Comparison of ENCODE assay signal across 10 cellular contexts in genomic region chr12:10701226-10701681, GRCh38. TPM values are rescaled to one million over a fixed set of nuclear protein-coding genes. Genes with fewer than 3 reads are reported as not detected.
DNase-seq lines count a peak whose midpoint lies in the region; ATAC-seq and TF ChIP-seq lines count a peak whose summit lies in the region.
"Had no signal": no experiment of that assay in that cellular context is flagged by ENCODE, and none has a peak within 500 bp of the region (broad histone marks: within the 10 kb centered on the region; RNA-seq: fewer than 3 reads in every experiment).

No MANE protein-coding gene starts in this region.

- H3K9me3 Mint-ChIP-seq in HFFc6 = no peaks in the 10 kb centered on the region
- H3K9me3 Mint-ChIP-seq in natural killer cell treated with Interleukin-12 subunit alpha and Interleukin-12 subunit beta and Interleukin-15 and Interleukin-18, amount 100 ng/mL, for 72 hours = no peaks in the 10 kb centered on the region
- H3K9me3 Mint-ChIP-seq: IgD-negative memory B cell, neural crest cell had no signal

- POLR2A ChIA-PET in GM10248 (lab: Yijun Ruan, JAX) = no interaction called here

- H2BK120ac ChIP-seq in neuronal stem cell (ENCODE audit: low read depth, low read length) = no peak overlapping the region

- H3K27me3 Mint-ChIP-seq in HFFc6 (ENCODE audit: insufficient read depth) = peaks cover 4% of the 10 kb centered on the region
- H3K27me3 Mint-ChIP-seq in natural killer cell treated with Interleukin-12 subunit alpha and Interleukin-12 subunit beta and Interleukin-15 and Interleukin-18, amount 100 ng/mL, for 72 hours = peaks cover 0 to 5% of the 10 kb centered on the region in 2 donors
- H3K27me3 Mint-ChIP-seq: IgD-negative memory B cell had no signal

- H3K9ac ChIP-seq in neuronal stem cell (ENCODE audit: low read depth, low read length, poor library complexity) = no peak overlapping the region

- H2BK15ac ChIP-seq in neuronal stem cell (ENCODE audit: low read length) = no peak overlapping the region

- H3K27ac Mint-ChIP-seq in HFFc6 = peak overlapping the region; percentile 78
- peak overlapping the region in 1 of 2 donors; percentile 5 for H3K27ac Mint-ChIP-seq in natural killer cell treated with Interleukin-12 subunit alpha and Interleukin-12 subunit beta and Interleukin-15 and Interleukin-18, amount 100 ng/mL, for 72 hours
- H3K27ac Mint-ChIP-seq: IgD-negative memory B cell had no signal

- H2BK12ac ChIP-seq in neuronal stem cell (ENCODE audit: low read length) = no peak overlapping the region

- peak in 1 of 2 donors; percentile 51 for ATAC-seq in natural killer cell treated with Interleukin-12 subunit alpha and Interleukin-12 subunit beta and Interleukin-15 and Interleukin-18, amount 100 ng/mL, for 72 hours

- H3K4ac ChIP-seq in neuronal stem cell (ENCODE audit: low read length) = no peak overlapping the region

- H3K4me2 ChIP-seq in neuronal stem cell (ENCODE audit: insufficient read depth, low read length, poor library complexity, severe bottlenecking) = no peak overlapping the region

- no peak overlapping the region for H3K23ac ChIP-seq in neuronal stem cell (ENCODE audit: low read depth, low read length, poor library complexity)

- H3K36me3 Mint-ChIP-seq in HFFc6 (ENCODE audit: low read depth) = peaks cover 38% of the 10 kb centered on the region
- peaks cover 25% of the 10 kb centered on the region for H3K36me3 Mint-ChIP-seq in natural killer cell treated with Interleukin-12 subunit alpha and Interleukin-12 subunit beta and Interleukin-15 and Interleukin-18, amount 100 ng/mL, for 72 hours
- H3K36me3 Mint-ChIP-seq: IgD-negative memory B cell had no signal

- no peaks in the 10 kb centered on the region for H3K9me3 ChIP-seq in neuronal stem cell (replicated peaks in 1 of 2; ENCODE audit: control insufficient read depth in 2 of 2, insufficient read depth in 1 of 2, low read depth in 1 of 2, low read length in 2 of 2)

- 100% methylated on average over 1 of the region's 3 CpGs; no CpG with 5 or more reads in 1 of the 2 donors for WGBS in neuronal stem cell (ENCODE audit: extremely low coverage in 2 of 2, insufficient read length in 2 of 2, insufficient replicate concordance in 1 of 2), 2 donors

- H2AFZ ChIP-seq in neuronal stem cell (ENCODE audit: low read length) = no peak overlapping the region

- no peak overlapping the region for H3K18ac ChIP-seq in neuronal stem cell (ENCODE audit: low read length)

- peaks cover 2% of the 10 kb centered on the region for H3K79me1 ChIP-seq in neuronal stem cell (ENCODE audit: low read depth, low read length)

- H3K27me3 ChIP-seq in neuronal stem cell (ENCODE audit: control insufficient read depth in 3 of 3, insufficient read depth in 3 of 3, low read depth in 1 of 3, low read length in 3 of 3) = no peaks in the 10 kb centered on the region

- CTCF ChIA-PET in GM10248 (lab: Yijun Ruan, JAX) = interaction anchor here (4.0 kb wide), 1 partner anchor 49 kb away, joined by 11 read pairs; no protein-coding TSS in a partner anchor

- no peak overlapping the region for H3K14ac ChIP-seq in neuronal stem cell (ENCODE audit: low read length)

- no peak for TF ChIP-seq CTCF in GM10248 (IDR thresholded peaks at IDR 0.05; ENCODE audit: control extremely low read depth, extremely low read depth, low read depth, missing control alignments)
- TF ChIP-seq CTCF in HFFc6 (IDR thresholded peaks at IDR 0.05) = no peak

- no peak overlapping the region for H4K8ac ChIP-seq in neuronal stem cell (ENCODE audit: low read depth, low read length)

- H3K4me3 ChIP-seq in neuronal stem cell (ENCODE audit: low read length in 2 of 2) = no peak overlapping the region

- no peak overlapping the region for H2BK5ac ChIP-seq in neuronal stem cell (ENCODE audit: low read length)

- H3K27ac ChIP-seq in neuronal stem cell (replicated peaks; ENCODE audit: low read length) = no peak overlapping the region

- H3K4me3 Mint-ChIP-seq in HFFc6 = peak overlapping the region; percentile 68
- H3K4me3 Mint-ChIP-seq in natural killer cell treated with Interleukin-12 subunit alpha and Interleukin-12 subunit beta and Interleukin-15 and Interleukin-18, amount 100 ng/mL, for 72 hours = peak overlapping the region; percentile 32
- H3K4me3 Mint-ChIP-seq: neural crest cell had no signal

- no peak overlapping the region for H2AK5ac ChIP-seq in neuronal stem cell (ENCODE audit: low read depth, low read length)

- H3K36me3 ChIP-seq in neuronal stem cell (replicated peaks in 1 of 2; ENCODE audit: control insufficient read depth in 2 of 2, insufficient read depth in 2 of 2, low read length in 2 of 2) = peaks cover 25 to 86% of the 10 kb centered on the region in 2 donors

- H3K4me1 ChIP-seq in neuronal stem cell (ENCODE audit: control insufficient read depth in 2 of 2, insufficient read depth in 1 of 2, low read depth in 1 of 2, low read length in 2 of 2) = no peaks in the 10 kb centered on the region

- DNase-seq in GM10248 (ENCODE audit: extremely low spot score) (peak; percentile 13), HFFc6 (no peak), NCI-H187 treated with DMSO at 0.1 percent for 48 hours (lab: John Stamatoyannopoulos, UW) (no peak), neuronal stem cell (ENCODE audit: low spot score) (no peak), NCI-H446 (lab: John Stamatoyannopoulos, UW) (no peak), NCI-H146 treated with DMSO at 0.1 percent for 48 hours (lab: John Stamatoyannopoulos, UW; ENCODE audit: unreplicated experiment) (no peak)
- peak; percentile 34 to 41 for DNase-seq in activated CD4-positive, alpha-beta T cell treated with anti-CD3 and anti-CD28 coated beads, Interleukin-2, amount 50 U/mL, for 48 hours
- DNase-seq in natural killer cell treated with Interleukin-12 subunit alpha and Interleukin-12 subunit beta and Interleukin-15 and Interleukin-18, amount 100 ng/mL, for 72 hours (ENCODE audit: low spot score) = no peak

- peaks cover 19% of the 10 kb centered on the region for H3K4me1 Mint-ChIP-seq in HFFc6 (ENCODE audit: low read depth)
- H3K4me1 Mint-ChIP-seq in natural killer cell treated with Interleukin-12 subunit alpha and Interleukin-12 subunit beta and Interleukin-15 and Interleukin-18, amount 100 ng/mL, for 72 hours (ENCODE audit: low read depth in 2 of 2) = peaks cover 8 to 16% of the 10 kb centered on the region in 2 donors
- H3K4me1 Mint-ChIP-seq: neural crest cell had no signal

- no peak overlapping the region for H4K91ac ChIP-seq in neuronal stem cell (ENCODE audit: low read depth, low read length, poor library complexity)

RNA-seq across cellular contexts. Expression of gene YBX3, which starts 21.9 kb away (rescaled TPM):
- 100 to 1,000 TPM; 202 to 251 (median 218) TPM for total RNA-seq in HFFc6 (2021; fragmentation: NEBNext Ultra II Directional; extraction: Animal tissue kit (Norgen Biotek cat#: 25700))
- 100 to 1,000 TPM; 147 to 210 TPM for total RNA-seq in natural killer cell treated with Interleukin-12 subunit alpha and Interleukin-12 subunit beta and Interleukin-15 and Interleukin-18, amount 100 ng/mL, for 72 hours
- 260 TPM for polyA plus RNA-seq in neuronal stem cell (2013, experiment 1 of 2)
- polyA plus RNA-seq in neuronal stem cell (2013, experiment 2 of 2) = 265 TPM

RNA-seq across cellular contexts. Expression of gene STYK1, which starts 27.4 kb away (rescaled TPM):
- 1 to 10 TPM; 1.1 to 3.0 (median 1.8) TPM for total RNA-seq in HFFc6 (2021; fragmentation: NEBNext Ultra II Directional; extraction: Animal tissue kit (Norgen Biotek cat#: 25700))
- total RNA-seq in natural killer cell treated with Interleukin-12 subunit alpha and Interleukin-12 subunit beta and Interleukin-15 and Interleukin-18, amount 100 ng/mL, for 72 hours = 10 to 100 TPM; 10.7 to 30.3 TPM
- polyA plus RNA-seq in neuronal stem cell (2013, experiment 1 of 2) = not detected
- 0.01 TPM for polyA plus RNA-seq in neuronal stem cell (2013, experiment 2 of 2)
- total RNA-seq: neural crest cell had no signal
- polyA plus RNA-seq: IgD-negative memory B cell had no signal

Comparison
In these comparisons a context has a peak if more than half of its experiments do, and no peak if none do; other contexts are left out.
1. DNase-seq: peak in GM10248 (single experiment) and activated CD4-positive, alpha-beta T cell treated with anti-CD3 and anti-CD28 coated beads, Interleukin-2, amount 50 U/mL, for 48 hours (2 of 2); none in HFFc6 (single experiment), natural killer cell treated with Interleukin-12 subunit alpha and Interleukin-12 subunit beta and Interleukin-15 and Interleukin-18, amount 100 ng/mL, for 72 hours (single experiment), NCI-H187 treated with DMSO at 0.1 percent for 48 hours (single experiment), neuronal stem cell (single experiment), NCI-H446 (0 of 2) and NCI-H146 treated with DMSO at 0.1 percent for 48 hours (single experiment).